Comparison of ENCODE assay signal across 17 cellular contexts in the genomic region with DNA sequence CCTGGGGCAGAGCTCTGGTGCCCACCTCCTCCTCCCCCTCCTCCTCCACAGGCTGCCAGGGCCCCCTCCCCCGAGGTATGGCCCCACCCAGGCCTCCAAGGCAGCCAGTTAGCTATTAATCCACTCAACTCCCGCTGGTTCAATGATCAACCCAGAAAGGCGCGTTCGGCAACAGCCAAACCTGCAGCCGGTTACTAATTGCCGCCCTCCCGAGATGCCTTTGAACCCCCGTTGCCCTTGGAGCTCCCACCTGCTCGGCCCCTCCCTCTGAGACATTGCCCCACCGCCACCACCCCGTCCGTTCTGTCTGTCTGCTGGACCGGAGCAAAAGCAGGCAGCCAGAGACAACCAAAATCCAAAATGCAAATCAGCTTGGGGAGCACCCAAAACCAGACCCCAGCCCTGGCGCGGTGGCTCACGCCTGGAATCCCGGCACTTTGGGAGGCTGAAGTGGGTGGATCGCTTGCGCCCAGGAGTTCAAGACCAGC. TPM values are rescaled to one million over a fixed set of nuclear protein-coding genes. Genes with fewer than 3 reads are reported as not detected.
DNase-seq lines count a peak whose midpoint lies in the region; ATAC-seq and TF ChIP-seq lines count a peak whose summit lies in the region.
"Had no signal": no experiment of that assay in that cellular context is flagged by ENCODE, and none has a peak within 500 bp of the region (broad histone marks: within the 10 kb centered on the region; RNA-seq: fewer than 3 reads in every experiment).

No MANE protein-coding gene starts in this region.

- peaks cover 0 to 5% (median 0%) of the 10 kb centered on the region in 3 donors for H3K27me3 Mint-ChIP-seq in CD14-positive monocyte (ENCODE audit: low read depth in 3 of 3)
- H3K27me3 Mint-ChIP-seq: activated naive CD4-positive, alpha-beta T cell treated with anti-CD3 and anti-CD28 coated beads, Interleukin-2, amount 50 U/mL, for 24 hours had no signal

- H3K9me3 Mint-ChIP-seq in CD14-positive monocyte: no peaks in the 10 kb centered on the region
- H3K9me3 Mint-ChIP-seq: activated naive CD4-positive, alpha-beta T cell treated with anti-CD3 and anti-CD28 coated beads, Interleukin-2, amount 50 U/mL, for 24 hours; T-helper 1 cell treated with Interleukin-12 subunit alpha and Interleukin-12 subunit beta and Interleukin-4 antibody, amounts not matched to agents 30 μg/mL and 1 μg/mL, for 36 hours had no signal

- H3K4me1 Mint-ChIP-seq in CD14-positive monocyte: peaks cover 21% of the 10 kb centered on the region
- H3K4me1 Mint-ChIP-seq: activated naive CD4-positive, alpha-beta T cell treated with anti-CD3 and anti-CD28 coated beads, Interleukin-2, amount 50 U/mL, for 24 hours had no signal

- no peaks in the 10 kb centered on the region for H3K4me1 ChIP-seq in HUES6 (ENCODE audit: control insufficient read depth, insufficient read depth, low read length)
- peaks cover 53 to 54% of the 10 kb centered on the region in 2 donors for H3K4me1 ChIP-seq in mucosa of rectum (ENCODE audit: control insufficient read depth in 2 of 2, insufficient read depth in 2 of 2, low read length in 2 of 2)
- H3K4me1 ChIP-seq: thyroid gland had no signal

- intact Hi-C loops in CD14-positive monocyte (cut with micrococcal nuclease): no loop called here

- H3K9me3 ChIP-seq in HUES6 (ENCODE audit: control insufficient read depth, insufficient read depth, low read depth, low read length): no peaks in the 10 kb centered on the region
- H3K9me3 ChIP-seq in mucosa of rectum (ENCODE audit: control insufficient read depth in 2 of 2, low read length in 2 of 2): no peaks in the 10 kb centered on the region
- H3K9me3 ChIP-seq: gastrocnemius medialis, thyroid gland had no signal

- DNase-seq in CD14-positive monocyte (ENCODE audit: low spot score): no peak
- peak; percentile 23 for DNase-seq in epithelial cell of proximal tubule (ENCODE audit: low read depth)
- DNase-seq in activated effector memory CD4-positive, alpha-beta T cell treated with anti-CD3 and anti-CD28 coated beads, Interleukin-2, amount 50 U/mL, for 16 hours: no peak
- DNase-seq in stimulated activated naive CD8-positive, alpha-beta T cell treated with anti-CD3 and anti-CD28 coated beads, Interleukin-15, Interleukin-2, amounts not matched to agents 100 U/mL and 50 U/mL, for 24 hours: no peak
- DNase-seq in activated CD4-positive, alpha-beta T cell treated with anti-CD3 and anti-CD28 coated beads for 4 hours: no peak
- DNase-seq: activated CD4-positive, CD25-positive, alpha-beta regulatory T cell; activated CD8-positive, alpha-beta memory T cell treated with anti-CD3 and anti-CD28 coated beads, Interleukin-2, amount 50 U/mL, for 4 hours; gastrocnemius medialis; NCI-H446; thyroid gland had no signal

- H3K27me3 ChIP-seq in HUES6 (ENCODE audit: control insufficient read depth, insufficient read depth, low read length): no peaks in the 10 kb centered on the region
- no peaks in the 10 kb centered on the region for H3K27me3 ChIP-seq in mucosa of rectum (ENCODE audit: control insufficient read depth in 2 of 2, insufficient read depth in 2 of 2, low read length in 2 of 2)
- H3K27me3 ChIP-seq: cardiac muscle cell, gastrocnemius medialis, thyroid gland had no signal

- peaks cover 46 to 66% of the 10 kb centered on the region in 2 donors for H3K36me3 Mint-ChIP-seq in CD14-positive monocyte
- H3K36me3 Mint-ChIP-seq: activated naive CD4-positive, alpha-beta T cell treated with anti-CD3 and anti-CD28 coated beads, Interleukin-2, amount 50 U/mL, for 24 hours had no signal

- TF ChIP-seq CTCF in CD14-positive monocyte (IDR thresholded peaks at IDR 0.05) (no peak), epithelial cell of proximal tubule (conservative IDR thresholded peaks at IDR 0.05; ENCODE audit: low read depth, low read length) (no peak)

- H3K27ac Mint-ChIP-seq in CD14-positive monocyte: peak overlapping the region in 4 of 7 donors; percentile 27 to 97 (median 60)
- H3K27ac Mint-ChIP-seq: activated naive CD4-positive, alpha-beta T cell treated with anti-CD3 and anti-CD28 coated beads, Interleukin-2, amount 50 U/mL, for 24 hours; T-helper 1 cell treated with Interleukin-12 subunit alpha and Interleukin-12 subunit beta and Interleukin-4 antibody, amounts not matched to agents 30 μg/mL and 1 μg/mL, for 36 hours had no signal

- H3K36me3 ChIP-seq in HUES6 (ENCODE audit: control insufficient read depth, insufficient read depth, low read length) (peaks cover 61% of the 10 kb centered on the region), mucosa of rectum (ENCODE audit: control insufficient read depth in 2 of 2, insufficient read depth in 2 of 2, low read length in 2 of 2) (peaks cover 25 to 28% of the 10 kb centered on the region in 2 donors)

- H3K9ac ChIP-seq in HUES6 (ENCODE audit: low read length): peak overlapping the region; percentile 11
- H3K9ac ChIP-seq in mucosa of rectum (ENCODE audit: low read depth in 1 of 2, low read length in 2 of 2): peak overlapping the region; percentile 47 to 74

- no peak overlapping the region for H3K4me3 Mint-ChIP-seq in CD14-positive monocyte
- H3K4me3 Mint-ChIP-seq: activated naive CD4-positive, alpha-beta T cell treated with anti-CD3 and anti-CD28 coated beads, Interleukin-2, amount 50 U/mL, for 24 hours; T-helper 1 cell treated with Interleukin-12 subunit alpha and Interleukin-12 subunit beta and Interleukin-4 antibody, amounts not matched to agents 30 μg/mL and 1 μg/mL, for 36 hours had no signal

- H3K27ac ChIP-seq in HUES6 (ENCODE audit: low read depth, low read length) (no peak overlapping the region; the same call in 1 of the 2 replicates), mucosa of rectum (ENCODE audit: low read depth in 2 of 2, low read length in 2 of 2) (peak overlapping the region; percentile 91 to 94)
- H3K27ac ChIP-seq: C4-2B, cardiac muscle cell, gastrocnemius medialis, thyroid gland had no signal

- ATAC-seq in stimulated activated naive CD8-positive, alpha-beta T cell treated with anti-CD3 and anti-CD28 coated beads, Interleukin-15, Interleukin-2, amounts not matched to agents 100 U/mL and 50 U/mL, for 24 hours: no peak
- no peak for ATAC-seq in GM18873 (IDR thresholded peaks at IDR 0.05; ENCODE audit: low FRiP score, unreplicated experiment)
- ATAC-seq: gastrocnemius medialis had no signal

- H3K4me3 ChIP-seq in HUES6 (ENCODE audit: low read depth, low read length) (no peak overlapping the region), epithelial cell of proximal tubule (ENCODE audit: low read depth, low read length) (peak overlapping the region; percentile 12), mucosa of rectum (ENCODE audit: low read length in 2 of 2) (peak overlapping the region in 1 of 2 donors; percentile 26)
- H3K4me3 ChIP-seq: cardiac muscle cell, gastrocnemius medialis, thyroid gland had no signal

RNA-seq across cellular contexts. Expression of gene NOTCH1, which starts 25.8 kb away (rescaled TPM):
- polyA plus RNA-seq in CD14-positive monocyte: 1 to 10 TPM; 1.4 to 2.2 TPM
- total RNA-seq in epithelial cell of proximal tubule: 17.1 and 39.7 TPM in 2 replicates

RNA-seq across cellular contexts. Expression of gene SEC16A, which starts 37.3 kb away (rescaled TPM):
- polyA plus RNA-seq in CD14-positive monocyte: 10 to 100 TPM; 11.1 to 19.1 TPM
- 36.4 and 41.7 TPM in 2 replicates for total RNA-seq in epithelial cell of proximal tubule
